22 cellular contexts compared by ENCODE assay signal in the genomic region with DNA sequence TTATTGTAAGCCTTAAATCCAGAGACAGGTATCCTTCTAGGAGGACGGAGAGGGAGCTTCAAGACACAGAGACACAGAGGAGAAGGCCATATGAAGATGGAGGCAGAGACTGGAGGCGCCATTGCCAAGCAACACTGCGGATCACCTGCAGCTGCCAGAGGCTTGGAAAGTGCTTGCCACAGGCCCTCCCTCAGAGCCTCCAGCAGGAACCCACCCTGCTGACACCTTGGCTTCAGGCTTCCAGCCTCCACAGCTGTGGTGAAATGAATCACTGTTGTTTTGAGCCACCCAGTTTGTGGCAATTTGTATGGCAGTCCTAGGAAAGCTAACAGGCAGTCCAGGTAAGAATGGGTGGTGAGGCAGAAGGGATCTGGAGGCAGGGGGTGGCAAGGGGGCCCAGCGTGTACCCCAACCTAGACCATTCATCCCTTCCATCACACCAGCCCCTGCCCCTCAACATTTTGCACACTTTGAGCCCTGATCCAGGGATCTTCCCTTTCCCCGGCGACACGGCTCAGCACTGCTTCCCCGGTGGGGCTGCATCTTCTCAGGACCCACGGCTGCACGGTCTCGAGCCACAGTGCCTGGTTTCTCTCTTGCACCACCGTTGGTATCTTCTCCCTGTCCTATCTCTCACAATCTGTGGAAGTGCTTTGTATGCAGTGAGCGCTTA. TPM values are rescaled to one million over a fixed set of nuclear protein-coding genes. Genes with fewer than 3 reads are reported as not detected.
A peak's percentile ranks its signal among the peaks of the same experiment; 100 is the strongest.
DNase-seq lines count a peak whose midpoint lies in the region; FAIRE-seq and TF ChIP-seq lines count a peak whose summit lies in the region.
"Had no signal": no experiment of that assay in that cellular context is flagged by ENCODE, and none has a peak within 500 bp of the region (broad histone marks: within the 10 kb centered on the region; RNA-seq: fewer than 3 reads in every experiment).

No MANE protein-coding gene starts in this region.

- H3K14ac ChIP-seq in H9 (ENCODE audit: insufficient read depth, low read length), result no peak overlapping the region

- H3K4me3 Mint-ChIP-seq in Caco-2 (ENCODE audit: unreplicated experiment) (no peak overlapping the region), H9 (no peak overlapping the region), chondrocyte (ENCODE audit: unreplicated experiment) (no peak overlapping the region)
- H3K4me3 Mint-ChIP-seq in activated naive CD4-positive, alpha-beta T cell treated with anti-CD3 and anti-CD28 coated beads for 36 hours, result no peak overlapping the region
- H3K4me3 Mint-ChIP-seq: CD4-positive, alpha-beta T cell; GM23338 had no signal

- no peak for FAIRE-seq in GM12891 (lab: Jason Lieb, UNC)
- FAIRE-seq in small intestine (lab: Jason Lieb, UNC), result no peak
- FAIRE-seq: G401.6, GM18507, HepG2 had no signal

- H3K4me1 Mint-ChIP-seq in Caco-2 (ENCODE audit: low read depth, unreplicated experiment) (peaks cover 43% of the 10 kb centered on the region), H9 (peaks cover 13 to 14% of the 10 kb centered on the region in 2 experiments), chondrocyte (ENCODE audit: low read depth) (peaks cover 13% of the 10 kb centered on the region)
- no peaks in the 10 kb centered on the region for H3K4me1 Mint-ChIP-seq in activated naive CD4-positive, alpha-beta T cell treated with anti-CD3 and anti-CD28 coated beads for 36 hours (ENCODE audit: low read depth)

- TF ChIP-seq CTCF in Caco-2 (IDR thresholded peaks at IDR 0.05; ENCODE audit: insufficient read depth in 1 of 2, low read depth in 1 of 2, low read length in 1 of 2, severe bottlenecking in 1 of 2, unreplicated experiment in 1 of 2) (no peak), H9 (conservative IDR thresholded peaks at IDR 0.05) (no peak), chondrocyte (IDR thresholded peaks at IDR 0.05) (no peak)

- H3K4me1 ChIP-seq in Caco-2 (peaks cover 48% of the 10 kb centered on the region), H9 (ENCODE audit: insufficient read depth, low read length) (no peaks in the 10 kb centered on the region), small intestine (ENCODE audit: control insufficient read depth in 2 of 2, insufficient read depth in 1 of 2, low read depth in 1 of 2, low read length in 1 of 2) (peaks cover 0 to 1% of the 10 kb centered on the region in 2 donors)

- H3K9me3 Mint-ChIP-seq in Caco-2 (ENCODE audit: unreplicated experiment), result peaks cover under 1% of the 10 kb centered on the region
- peaks cover under 1 to 5% of the 10 kb centered on the region in 2 experiments for H3K9me3 Mint-ChIP-seq in H9
- no peaks in the 10 kb centered on the region for H3K9me3 Mint-ChIP-seq in chondrocyte (ENCODE audit: low read depth)
- H3K9me3 Mint-ChIP-seq in activated naive CD4-positive, alpha-beta T cell treated with anti-CD3 and anti-CD28 coated beads for 36 hours, result no peaks in the 10 kb centered on the region
- H3K9me3 Mint-ChIP-seq: CD4-positive, alpha-beta T cell had no signal

- no CpG with 5 or more reads among the region's 13 CpGs for WGBS in H9 (ENCODE audit: extremely low coverage, insufficient read length, low lambda C conversion rate)
- 82 to 87% (median 86%) methylated on average over 13 of the region's 13 CpGs for WGBS in small intestine, 3 donors

- H2BK120ac ChIP-seq in H9 (ENCODE audit: low read depth, low read length, poor library complexity, severe bottlenecking), result no peak overlapping the region

- H2AFZ ChIP-seq in H9 (ENCODE audit: low read length), result no peak overlapping the region

- CTCF ChIA-PET in Caco-2 (lab: Charles Lee), result interaction anchor here (1.0 kb wide), 1 partner anchor 102 kb away, joined by 3 read pairs; no protein-coding TSS in a partner anchor
- CTCF ChIA-PET in activated naive CD4-positive, alpha-beta T cell treated with anti-CD3 and anti-CD28 coated beads for 36 hours (lab: Charles Lee), result interaction anchor here (0.6 to 5.8 kb wide), 7 partner anchors 14 to 967 kb away, joined by 3 to 44 read pairs (median 12); no protein-coding TSS in a partner anchor

- no peak overlapping the region for H3T11ph ChIP-seq in H9 (ENCODE audit: low read length)

- no peak for DNase-seq in Caco-2
- peak; percentile 25 for DNase-seq in H9
- DNase-seq in chondrocyte (ENCODE audit: low spot score), result peak; percentile 32
- DNase-seq in mesenteric fat pad (ENCODE audit: low spot score), result peak; percentile 68
- no peak for DNase-seq in activated CD4-positive, alpha-beta T cell treated with anti-CD3 and anti-CD28 coated beads for 1 hour
- no peak for DNase-seq in activated naive CD4-positive, alpha-beta T cell treated with anti-CD3 and anti-CD28 coated beads for 36 hours
- no peak for DNase-seq in GM12891 (ENCODE audit: insufficient read length, low spot score)
- no peak for DNase-seq in small intestine
- DNase-seq: CD4-positive, alpha-beta T cell; COR-L47; HCEC 1CT; KBM-7; NCI-H1092; NCI-H1436; NCI-H187 treated with DMSO at 0.1 percent for 48 hours; NK-92 treated with Interleukin-12 subunit alpha and Interleukin-12 subunit beta, amount 100 ng/mL, for 24 hours had no signal

- POLR2A ChIA-PET in Caco-2 (lab: Charles Lee), result no interaction called here

- no peak overlapping the region for H2BK20ac ChIP-seq in H9 (ENCODE audit: low read depth, low read length, poor library complexity, severe bottlenecking)

- no peaks in the 10 kb centered on the region for H4K20me1 ChIP-seq in H9 (ENCODE audit: control insufficient read depth, insufficient read depth, insufficient read length)
- H4K20me1 ChIP-seq: BLaER1 had no signal

- H3K9me3 ChIP-seq in Caco-2 (no peaks in the 10 kb centered on the region; the same call in 1 of the 2 replicates), H9 (ENCODE audit: control insufficient read depth, low read depth, low read length) (no peaks in the 10 kb centered on the region), small intestine (ENCODE audit: control insufficient read depth, low read depth) (no peaks in the 10 kb centered on the region)
- H3K9me3 ChIP-seq: BLaER1 had no signal

- no peak overlapping the region for H2BK15ac ChIP-seq in H9 (ENCODE audit: low read depth, low read length)

- H3K4me2 ChIP-seq in H9 (ENCODE audit: insufficient read depth, insufficient read length, low read length), result no peak overlapping the region
- H3K4me2 ChIP-seq: BLaER1, GM23338 had no signal

- H3K27me3 ChIP-seq in Caco-2 (replicated peaks; ENCODE audit: control insufficient read depth, insufficient read depth, low read length) (no peaks in the 10 kb centered on the region), H9 (ENCODE audit: insufficient read depth, low read length) (no peaks in the 10 kb centered on the region), small intestine (ENCODE audit: control insufficient read depth in 2 of 2, insufficient read depth in 2 of 2, low read length in 2 of 2) (no peaks in the 10 kb centered on the region)
- H3K27me3 ChIP-seq: BLaER1 had no signal

- H2BK12ac ChIP-seq in H9 (ENCODE audit: insufficient read length, low read depth, low read length), result no peak overlapping the region

- H3K79me1 ChIP-seq in H9 (ENCODE audit: insufficient read depth, low read depth, low read length, poor library complexity, severe bottlenecking), result no peaks in the 10 kb centered on the region

- H3K4me3 ChIP-seq in Caco-2 (ENCODE audit: low read depth, low read length) (no peak overlapping the region), small intestine (ENCODE audit: low read depth in 1 of 2, low read length in 2 of 2) (no peak overlapping the region)
- H3K4me3 ChIP-seq: BLaER1, GM23338 had no signal

- H3K27me3 Mint-ChIP-seq in Caco-2 (ENCODE audit: insufficient read depth, unreplicated experiment), result no peaks in the 10 kb centered on the region
- H3K27me3 Mint-ChIP-seq in H9 (ENCODE audit: low read depth), result peaks cover 16% of the 10 kb centered on the region
- peaks cover 14% of the 10 kb centered on the region for H3K27me3 Mint-ChIP-seq in chondrocyte (ENCODE audit: low read depth)
- H3K27me3 Mint-ChIP-seq in activated naive CD4-positive, alpha-beta T cell treated with anti-CD3 and anti-CD28 coated beads for 36 hours (ENCODE audit: low read depth), result no peaks in the 10 kb centered on the region
- H3K27me3 Mint-ChIP-seq: CD4-positive, alpha-beta T cell had no signal

- no peaks in the 10 kb centered on the region for H3K79me2 ChIP-seq in H9 (ENCODE audit: insufficient read depth, low read length)

- H3K56ac ChIP-seq in H9 (ENCODE audit: insufficient read length, low read depth, low read length), result no peak overlapping the region

- no peaks in the 10 kb centered on the region for H3K36me3 ChIP-seq in Caco-2 (ENCODE audit: control insufficient read depth, insufficient read depth, low read length)
- no peaks in the 10 kb centered on the region for H3K36me3 ChIP-seq in small intestine (ENCODE audit: control insufficient read depth in 2 of 2, insufficient read depth in 2 of 2, low read length in 2 of 2)
- H3K36me3 ChIP-seq: BLaER1 had no signal

- no peak for TF ChIP-seq POLR2A in GM12891 (IDR thresholded peaks at IDR 0.05; ENCODE audit: low read depth, low read length)

- no peak overlapping the region for H4K8ac ChIP-seq in H9 (replicated peaks; ENCODE audit: insufficient read length, low read depth, low read length)

- peak overlapping the region; percentile 61 for H4K91ac ChIP-seq in H9 (ENCODE audit: insufficient read length, low read depth, low read length)

- no peak overlapping the region for H3K27ac ChIP-seq in H9 (ENCODE audit: insufficient read length, low read depth, low read length)
- no peak overlapping the region for H3K27ac ChIP-seq in small intestine (ENCODE audit: low read depth in 1 of 2, low read length in 1 of 2)
- H3K27ac ChIP-seq: BLaER1, HL-60 had no signal

- H4K5ac ChIP-seq in H9 (ENCODE audit: insufficient read length, low read depth, low read length), result peak overlapping the region; percentile 59

- no peaks in the 10 kb centered on the region for H3K23me2 ChIP-seq in H9 (ENCODE audit: insufficient read length, low read depth, low read length, poor library complexity, severe bottlenecking)

- H3K4ac ChIP-seq in H9 (ENCODE audit: low read depth, low read length), result no peak overlapping the region

- no peak overlapping the region for H3K18ac ChIP-seq in H9 (ENCODE audit: insufficient read length, low read depth, low read length)

- H2BK5ac ChIP-seq in H9 (ENCODE audit: insufficient read length, low read length), result no peak overlapping the region

- no peak overlapping the region for H3K23ac ChIP-seq in H9 (ENCODE audit: insufficient read length, low read depth, low read length)

- no peak overlapping the region for H3K9ac ChIP-seq in H9 (ENCODE audit: extremely low read depth, insufficient read length, low read length)
- H3K9ac ChIP-seq: BLaER1 had no signal

- no peak overlapping the region for H2AK5ac ChIP-seq in H9 (ENCODE audit: insufficient read length, low read length)

- H3K27ac Mint-ChIP-seq in Caco-2 (ENCODE audit: unreplicated experiment) (peak overlapping the region; percentile 90), H9 (no peak overlapping the region), chondrocyte (ENCODE audit: unreplicated experiment) (no peak overlapping the region)
- H3K27ac Mint-ChIP-seq in activated naive CD4-positive, alpha-beta T cell treated with anti-CD3 and anti-CD28 coated beads for 36 hours, result no peak overlapping the region
- H3K27ac Mint-ChIP-seq: CD4-positive, alpha-beta T cell; GM23338 had no signal

- intact Hi-C loops in Caco-2 (cut with micrococcal nuclease; ENCODE audit: unreplicated experiment), result loop anchor here (5.0 kb wide), 2 partner anchors 37 to 87 kb away; partner anchors contain the start of genes AQP2 and FAIM2
- intact Hi-C loops in activated naive CD4-positive, alpha-beta T cell treated with anti-CD3 and anti-CD28 coated beads for 36 hours (cut with micrococcal nuclease), result no loop called here

- H3K36me3 Mint-ChIP-seq in Caco-2 (ENCODE audit: insufficient read depth, unreplicated experiment) (peaks cover 6% of the 10 kb centered on the region), H9 (ENCODE audit: insufficient read depth in 1 of 3, low read depth in 3 of 3) (peaks cover 0 to under 1% (median 0%) of the 10 kb centered on the region in 3 experiments; a peak in 1 of 7 replicates), chondrocyte (ENCODE audit: low read depth) (no peaks in the 10 kb centered on the region)
- no peaks in the 10 kb centered on the region for H3K36me3 Mint-ChIP-seq in activated naive CD4-positive, alpha-beta T cell treated with anti-CD3 and anti-CD28 coated beads for 36 hours (ENCODE audit: low read depth)

- no TSS peak for BruUV-seq in Caco-2 (replicated peaks; lab: Mats Ljungman, UMichigan)

RNA-seq across cellular contexts. Expression of gene BCDIN3D, which starts 22.3 kb away (rescaled TPM):
- 5.7 and 6.6 TPM in 2 replicates for total RNA-seq in Caco-2 (2022)
- 3.3 and 3.5 TPM in 2 replicates for total RNA-seq in H9 (2021)
- total RNA-seq in chondrocyte, result 3.1 to 3.3 TPM (median 3.3 TPM) in 3 replicates
- 3.0 TPM for total RNA-seq in mesenteric fat pad
- total RNA-seq in activated naive CD4-positive, alpha-beta T cell treated with anti-CD3 and anti-CD28 coated beads for 36 hours, result 1 to 10 TPM; 2.4 to 4.1 TPM
- polyA plus RNA-seq in GM12891 (2012; ENCODE audit: low read depth, missing spikeins), result 2.4 TPM
- 1 to 10 TPM; 2.4 to 3.8 (median 2.5) TPM for polyA plus RNA-seq in small intestine

RNA-seq across cellular contexts. Expression of gene NCKAP5L, which starts 37.0 kb away (rescaled TPM):
- total RNA-seq in Caco-2 (2022), result 17.8 and 19.5 TPM in 2 replicates
- 27.7 and 28.9 TPM in 2 replicates for total RNA-seq in H9 (2021)
- total RNA-seq in chondrocyte, result 36.3 to 47.6 TPM (median 46.0 TPM) in 3 replicates
- total RNA-seq in mesenteric fat pad, result 44.3 TPM
- total RNA-seq in activated naive CD4-positive, alpha-beta T cell treated with anti-CD3 and anti-CD28 coated beads for 36 hours, result 1 to 10 TPM; 2.8 TPM
- 8.5 TPM for polyA plus RNA-seq in GM12891 (2012; ENCODE audit: low read depth, missing spikeins)
- polyA plus RNA-seq in small intestine, result 1 to 10 TPM in 2 of 3 donors, under 1 TPM in 1; 0.45 to 4.7 (median 1.1) TPM

RNA-seq across cellular contexts. Expression of gene FAIM2, which starts 38.5 kb away (rescaled TPM):
- 0.07 and 0.09 TPM in 2 replicates for total RNA-seq in Caco-2 (2022)
- 0.22 and 0.42 TPM in 2 replicates for total RNA-seq in H9 (2021)
- total RNA-seq in chondrocyte, result 0.47 to 1.3 TPM (median 0.74 TPM) in 3 replicates
- 0.35 TPM for total RNA-seq in mesenteric fat pad
- under 1 TPM; 0.17 to 0.42 TPM for total RNA-seq in activated naive CD4-positive, alpha-beta T cell treated with anti-CD3 and anti-CD28 coated beads for 36 hours
- not detected for polyA plus RNA-seq in GM12891 (2012; ENCODE audit: low read depth, missing spikeins)
- 10 to 100 TPM in 1 of 3 donors, not detected in 2; 13.5 TPM for polyA plus RNA-seq in small intestine
- total RNA-seq: CD4-positive, alpha-beta T cell; HepG2 had no signal
- polyA plus RNA-seq: HepG2 had no signal

Comparison
In these comparisons a context has a peak if more than half of its experiments do, and no peak if none do; other contexts are left out.
1. DNase-seq: peak in H9 (single experiment), chondrocyte (single experiment) and mesenteric fat pad (single experiment); none in Caco-2 (0 of 2), activated CD4-positive, alpha-beta T cell treated with anti-CD3 and anti-CD28 coated beads for 1 hour (single experiment), activated naive CD4-positive, alpha-beta T cell treated with anti-CD3 and anti-CD28 coated beads for 36 hours (single experiment), GM12891 (single experiment) and small intestine (single experiment).